In genomic region chr1:76669624-76670023, GRCh38 we compare ENCODE assay signal across 24 cellular contexts.
"Had no signal": no experiment of that assay in that cellular context is flagged by ENCODE, and none has a peak within 500 bp of the region (broad histone marks: within the 10 kb centered on the region; RNA-seq: fewer than 3 reads in every experiment).

No MANE protein-coding gene starts in this region.

- H3K36me3 Mint-ChIP-seq: naive thymus-derived CD4-positive, alpha-beta T cell; natural killer cell had no signal

- H3K27ac Mint-ChIP-seq: dendritic cell treated with granulocyte-macrophage colony-stimulating factor and Interleukin-4, amounts not matched to agents 40 ng/mL and 50 ng/mL, for 4 days; effector memory CD8-positive, alpha-beta T cell; endodermal cell; naive thymus-derived CD4-positive, alpha-beta T cell; natural killer cell had no signal

- H3K4me1 ChIP-seq: esophagus squamous epithelium, gastrocnemius medialis, heart right ventricle, left lung, lower lobe of right lung had no signal

- H3K9me3 ChIP-seq: esophagus squamous epithelium, gastrocnemius medialis, heart right ventricle, left lung, lower lobe of right lung had no signal

- H3K27me3 ChIP-seq: esophagus squamous epithelium, gastrocnemius medialis, heart right ventricle, left lung had no signal

- ATAC-seq: effector memory CD8-positive, alpha-beta T cell; esophagus mucosa; gastrocnemius medialis; heart right ventricle; left cardiac atrium; left lung; left ventricle myocardium superior; lower lobe of right lung; naive thymus-derived CD4-positive, alpha-beta T cell; natural killer cell had no signal

- H3K4me3 ChIP-seq: esophagus squamous epithelium, gastrocnemius medialis, heart right ventricle, left lung, lower lobe of right lung had no signal

- H3K4me1 Mint-ChIP-seq: natural killer cell had no signal

- H3K27ac ChIP-seq: epithelial cell of prostate, esophagus squamous epithelium, gastrocnemius medialis, heart right ventricle, left lung, lower lobe of right lung had no signal

- H3K4me3 Mint-ChIP-seq: dendritic cell treated with granulocyte-macrophage colony-stimulating factor and Interleukin-4, amounts not matched to agents 40 ng/mL and 50 ng/mL, for 4 days; effector memory CD8-positive, alpha-beta T cell; endodermal cell; naive thymus-derived CD4-positive, alpha-beta T cell; natural killer cell had no signal

- DNase-seq: cortex of kidney; effector CD8-positive, alpha-beta T cell; effector memory CD8-positive, alpha-beta T cell; endodermal cell; erythroblast; esophagus squamous epithelium; foreskin fibroblast; foreskin melanocyte; gastrocnemius medialis; glutamatergic neuron; head of caudate nucleus; heart right ventricle; hippocampal formation; left cardiac atrium; left lung; left ventricle myocardium superior; lower lobe of right lung; mesenchymal stem cell; midbrain; naive thymus-derived CD4-positive, alpha-beta T cell; natural killer cell had no signal

- H3K36me3 ChIP-seq: esophagus squamous epithelium, gastrocnemius medialis, heart right ventricle, left lung, lower lobe of right lung had no signal

- H3K27me3 Mint-ChIP-seq: dendritic cell treated with granulocyte-macrophage colony-stimulating factor and Interleukin-4, amounts not matched to agents 40 ng/mL and 50 ng/mL, for 4 days; effector memory CD8-positive, alpha-beta T cell; naive thymus-derived CD4-positive, alpha-beta T cell had no signal
